Comparison of ENCODE assay signal across 1 cellular context in genomic region chr19:43526884-43527859, GRCh38.
TF ChIP-seq lines count a peak whose summit lies in the region.

ETHE1 (minus strand) TSS chr19:43527201; CDS start chr19:43527177, 24 bp downstream.

TF ChIP-seq in HepG2, 621 proteins besides CTCF, POLR2A, EP300 and RAD21 (continued from another document and continues in another):
- no peak for TF ChIP-seq ZNF143 (CRISPR knock-in tag; IDR thresholded peaks at IDR 0.05)
- no peak for TF ChIP-seq ELF1 (CRISPR knock-in tag; IDR thresholded peaks at IDR 0.05)
- TF ChIP-seq ZNF558 (CRISPR knock-in tag; IDR thresholded peaks at IDR 0.05; ENCODE audit: borderline replicate concordance) = no peak; the same call in 1 of the 2 replicates
- TF ChIP-seq, protein P1, sequence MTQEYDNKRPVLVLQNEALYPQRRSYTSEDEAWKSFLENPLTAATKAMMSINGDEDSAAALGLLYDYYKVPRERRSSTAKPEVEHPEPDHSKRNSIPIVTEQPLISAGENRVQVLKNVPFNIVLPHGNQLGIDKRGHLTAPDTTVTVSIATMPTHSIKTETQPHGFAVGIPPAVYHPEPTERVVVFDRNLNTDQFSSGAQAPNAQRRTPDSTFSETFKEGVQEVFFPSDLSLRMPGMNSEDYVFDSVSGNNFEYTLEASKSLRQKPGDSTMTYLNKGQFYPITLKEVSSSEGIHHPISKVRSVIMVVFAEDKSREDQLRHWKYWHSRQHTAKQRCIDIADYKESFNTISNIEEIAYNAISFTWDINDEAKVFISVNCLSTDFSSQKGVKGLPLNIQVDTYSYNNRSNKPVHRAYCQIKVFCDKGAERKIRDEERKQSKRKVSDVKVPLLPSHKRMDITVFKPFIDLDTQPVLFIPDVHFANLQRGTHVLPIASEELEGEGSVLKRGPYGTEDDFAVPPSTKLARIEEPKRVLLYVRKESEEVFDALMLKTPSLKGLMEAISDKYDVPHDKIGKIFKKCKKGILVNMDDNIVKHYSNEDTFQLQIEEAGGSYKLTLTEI (CRISPR knock-in tag; conservative IDR thresholded peaks at IDR 0.05) = no peak
- TF ChIP-seq, protein P2, sequence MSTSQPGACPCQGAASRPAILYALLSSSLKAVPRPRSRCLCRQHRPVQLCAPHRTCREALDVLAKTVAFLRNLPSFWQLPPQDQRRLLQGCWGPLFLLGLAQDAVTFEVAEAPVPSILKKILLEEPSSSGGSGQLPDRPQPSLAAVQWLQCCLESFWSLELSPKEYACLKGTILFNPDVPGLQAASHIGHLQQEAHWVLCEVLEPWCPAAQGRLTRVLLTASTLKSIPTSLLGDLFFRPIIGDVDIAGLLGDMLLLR (CRISPR knock-in tag; IDR thresholded peaks at IDR 0.05) = 0 out of 2 replicates have a peak, but pooled peaks have one; percentile 36
- TF ChIP-seq, protein P3, sequence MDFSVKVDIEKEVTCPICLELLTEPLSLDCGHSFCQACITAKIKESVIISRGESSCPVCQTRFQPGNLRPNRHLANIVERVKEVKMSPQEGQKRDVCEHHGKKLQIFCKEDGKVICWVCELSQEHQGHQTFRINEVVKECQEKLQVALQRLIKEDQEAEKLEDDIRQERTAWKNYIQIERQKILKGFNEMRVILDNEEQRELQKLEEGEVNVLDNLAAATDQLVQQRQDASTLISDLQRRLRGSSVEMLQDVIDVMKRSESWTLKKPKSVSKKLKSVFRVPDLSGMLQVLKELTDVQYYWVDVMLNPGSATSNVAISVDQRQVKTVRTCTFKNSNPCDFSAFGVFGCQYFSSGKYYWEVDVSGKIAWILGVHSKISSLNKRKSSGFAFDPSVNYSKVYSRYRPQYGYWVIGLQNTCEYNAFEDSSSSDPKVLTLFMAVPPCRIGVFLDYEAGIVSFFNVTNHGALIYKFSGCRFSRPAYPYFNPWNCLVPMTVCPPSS (IDR thresholded peaks at IDR 0.05) = no peak
- no peak for TF ChIP-seq ZBTB20 (CRISPR knock-in tag; IDR thresholded peaks at IDR 0.05; ENCODE audit: borderline replicate concordance, low read depth)
- no peak for TF ChIP-seq ZNF766 (CRISPR knock-in tag; IDR thresholded peaks at IDR 0.05; ENCODE audit: borderline replicate concordance)
- TF ChIP-seq PHF21A (CRISPR knock-in tag; IDR thresholded peaks at IDR 0.05) = 0 out of 2 replicates have a peak, but pooled peaks have one; percentile 39
- no peak for TF ChIP-seq ZBTB38 (CRISPR knock-in tag; IDR thresholded peaks at IDR 0.05)
- TF ChIP-seq DR1 (CRISPR knock-in tag; IDR thresholded peaks at IDR 0.05) = peak; percentile 63; the same call in 1 of the 2 replicates
- no peak for TF ChIP-seq FOXJ3 (CRISPR knock-in tag; IDR thresholded peaks at IDR 0.05; ENCODE audit: borderline replicate concordance)
- peak; percentile 68 for TF ChIP-seq MYC (CRISPR knock-in tag; IDR thresholded peaks at IDR 0.05; ENCODE audit: borderline replicate concordance)
- TF ChIP-seq RERE (CRISPR knock-in tag; IDR thresholded peaks at IDR 0.05; ENCODE audit: low read depth) = no peak
- TF ChIP-seq PLSCR1 (CRISPR knock-in tag; IDR thresholded peaks at IDR 0.05; ENCODE audit: borderline replicate concordance) = no peak
- TF ChIP-seq ZMYM3 (CRISPR knock-in tag; IDR thresholded peaks at IDR 0.05) = peak; percentile 90
- TF ChIP-seq, protein P4, sequence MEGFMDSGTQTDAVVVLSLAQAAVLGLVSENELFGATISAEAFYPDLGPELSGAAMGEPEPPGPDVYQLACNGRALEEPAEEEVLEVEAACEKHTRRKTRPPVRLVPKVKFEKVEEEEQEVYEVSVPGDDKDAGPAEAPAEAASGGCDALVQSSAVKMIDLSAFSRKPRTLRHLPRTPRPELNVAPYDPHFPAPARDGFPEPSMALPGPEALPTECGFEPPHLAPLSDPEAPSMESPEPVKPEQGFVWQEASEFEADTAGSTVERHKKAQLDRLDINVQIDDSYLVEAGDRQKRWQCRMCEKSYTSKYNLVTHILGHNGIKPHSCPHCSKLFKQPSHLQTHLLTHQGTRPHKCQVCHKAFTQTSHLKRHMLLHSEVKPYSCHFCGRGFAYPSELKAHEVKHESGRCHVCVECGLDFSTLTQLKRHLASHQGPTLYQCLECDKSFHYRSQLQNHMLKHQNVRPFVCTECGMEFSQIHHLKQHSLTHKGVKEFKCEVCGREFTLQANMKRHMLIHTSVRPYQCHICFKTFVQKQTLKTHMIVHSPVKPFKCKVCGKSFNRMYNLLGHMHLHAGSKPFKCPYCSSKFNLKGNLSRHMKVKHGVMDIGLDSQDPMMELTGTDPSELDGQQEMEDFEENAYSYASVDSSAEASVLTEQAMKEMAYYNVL (CRISPR knock-in tag; IDR thresholded peaks at IDR 0.05; ENCODE audit: borderline replicate concordance) = peak; percentile 38; the same call in 1 of the 2 replicates
- TF ChIP-seq SP1 (IDR thresholded peaks at IDR 0.05) = no peak
- peak; percentile 88 for TF ChIP-seq SP1 (CRISPR knock-in tag; IDR thresholded peaks at IDR 0.05)
- TF ChIP-seq HIVEP1 (CRISPR knock-in tag; IDR thresholded peaks at IDR 0.05) = no peak
- TF ChIP-seq, protein P5, sequence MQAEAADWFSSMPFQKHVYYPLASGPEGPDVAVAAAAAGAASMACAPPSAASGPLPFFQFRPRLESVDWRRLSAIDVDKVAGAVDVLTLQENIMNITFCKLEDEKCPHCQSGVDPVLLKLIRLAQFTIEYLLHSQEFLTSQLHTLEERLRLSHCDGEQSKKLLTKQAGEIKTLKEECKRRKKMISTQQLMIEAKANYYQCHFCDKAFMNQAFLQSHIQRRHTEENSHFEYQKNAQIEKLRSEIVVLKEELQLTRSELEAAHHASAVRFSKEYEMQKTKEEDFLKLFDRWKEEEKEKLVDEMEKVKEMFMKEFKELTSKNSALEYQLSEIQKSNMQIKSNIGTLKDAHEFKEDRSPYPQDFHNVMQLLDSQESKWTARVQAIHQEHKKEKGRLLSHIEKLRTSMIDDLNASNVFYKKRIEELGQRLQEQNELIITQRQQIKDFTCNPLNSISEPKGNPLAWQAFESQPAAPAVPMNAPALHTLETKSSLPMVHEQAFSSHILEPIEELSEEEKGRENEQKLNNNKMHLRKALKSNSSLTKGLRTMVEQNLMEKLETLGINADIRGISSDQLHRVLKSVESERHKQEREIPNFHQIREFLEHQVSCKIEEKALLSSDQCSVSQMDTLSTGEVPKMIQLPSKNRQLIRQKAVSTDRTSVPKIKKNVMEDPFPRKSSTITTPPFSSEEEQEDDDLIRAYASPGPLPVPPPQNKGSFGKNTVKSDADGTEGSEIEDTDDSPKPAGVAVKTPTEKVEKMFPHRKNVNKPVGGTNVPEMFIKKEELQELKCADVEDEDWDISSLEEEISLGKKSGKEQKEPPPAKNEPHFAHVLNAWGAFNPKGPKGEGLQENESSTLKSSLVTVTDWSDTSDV (CRISPR knock-in tag; IDR thresholded peaks at IDR 0.05) = no peak
- no peak for TF ChIP-seq PTBP1 (IDR thresholded peaks at IDR 0.05; ENCODE audit: low read depth, low read length, poor library complexity, severe bottlenecking)
- 0 out of 2 replicates have a peak, but pooled peaks have one; percentile 52 for TF ChIP-seq NRL (CRISPR knock-in tag; IDR thresholded peaks at IDR 0.05; ENCODE audit: borderline replicate concordance)
- TF ChIP-seq HIC2 (CRISPR knock-in tag; IDR thresholded peaks at IDR 0.05; ENCODE audit: low read depth) = no peak
- no peak for TF ChIP-seq ZNF570 (CRISPR knock-in tag; IDR thresholded peaks at IDR 0.05; ENCODE audit: borderline replicate concordance)
- peak; percentile 84; the same call in 1 of the 2 replicates for TF ChIP-seq ARNT2 (CRISPR knock-in tag; IDR thresholded peaks at IDR 0.05; ENCODE audit: low read depth)
- TF ChIP-seq FOSL2 (CRISPR knock-in tag; IDR thresholded peaks at IDR 0.05) = no peak
- TF ChIP-seq, protein P6, sequence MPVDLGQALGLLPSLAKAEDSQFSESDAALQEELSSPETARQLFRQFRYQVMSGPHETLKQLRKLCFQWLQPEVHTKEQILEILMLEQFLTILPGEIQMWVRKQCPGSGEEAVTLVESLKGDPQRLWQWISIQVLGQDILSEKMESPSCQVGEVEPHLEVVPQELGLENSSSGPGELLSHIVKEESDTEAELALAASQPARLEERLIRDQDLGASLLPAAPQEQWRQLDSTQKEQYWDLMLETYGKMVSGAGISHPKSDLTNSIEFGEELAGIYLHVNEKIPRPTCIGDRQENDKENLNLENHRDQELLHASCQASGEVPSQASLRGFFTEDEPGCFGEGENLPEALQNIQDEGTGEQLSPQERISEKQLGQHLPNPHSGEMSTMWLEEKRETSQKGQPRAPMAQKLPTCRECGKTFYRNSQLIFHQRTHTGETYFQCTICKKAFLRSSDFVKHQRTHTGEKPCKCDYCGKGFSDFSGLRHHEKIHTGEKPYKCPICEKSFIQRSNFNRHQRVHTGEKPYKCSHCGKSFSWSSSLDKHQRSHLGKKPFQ (CRISPR knock-in tag; IDR thresholded peaks at IDR 0.05; ENCODE audit: insufficient replicate concordance) = no peak
- no peak for TF ChIP-seq ZNF597 (CRISPR knock-in tag; IDR thresholded peaks at IDR 0.05)
- TF ChIP-seq MEF2D (CRISPR knock-in tag; IDR thresholded peaks at IDR 0.05) = no peak
- TF ChIP-seq, protein P7, sequence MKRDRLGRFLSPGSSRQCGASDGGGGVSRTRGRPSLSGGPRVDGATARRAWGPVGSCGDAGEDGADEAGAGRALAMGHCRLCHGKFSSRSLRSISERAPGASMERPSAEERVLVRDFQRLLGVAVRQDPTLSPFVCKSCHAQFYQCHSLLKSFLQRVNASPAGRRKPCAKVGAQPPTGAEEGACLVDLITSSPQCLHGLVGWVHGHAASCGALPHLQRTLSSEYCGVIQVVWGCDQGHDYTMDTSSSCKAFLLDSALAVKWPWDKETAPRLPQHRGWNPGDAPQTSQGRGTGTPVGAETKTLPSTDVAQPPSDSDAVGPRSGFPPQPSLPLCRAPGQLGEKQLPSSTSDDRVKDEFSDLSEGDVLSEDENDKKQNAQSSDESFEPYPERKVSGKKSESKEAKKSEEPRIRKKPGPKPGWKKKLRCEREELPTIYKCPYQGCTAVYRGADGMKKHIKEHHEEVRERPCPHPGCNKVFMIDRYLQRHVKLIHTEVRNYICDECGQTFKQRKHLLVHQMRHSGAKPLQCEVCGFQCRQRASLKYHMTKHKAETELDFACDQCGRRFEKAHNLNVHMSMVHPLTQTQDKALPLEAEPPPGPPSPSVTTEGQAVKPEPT (CRISPR knock-in tag; IDR thresholded peaks at IDR 0.05; ENCODE audit: low read depth) = peak; percentile 99
- TF ChIP-seq ZNF652 (CRISPR knock-in tag; IDR thresholded peaks at IDR 0.05; ENCODE audit: borderline replicate concordance, low read depth) = no peak
- TF ChIP-seq ONECUT2 (CRISPR knock-in tag; IDR thresholded peaks at IDR 0.05) = no peak
